In the genomic region with DNA sequence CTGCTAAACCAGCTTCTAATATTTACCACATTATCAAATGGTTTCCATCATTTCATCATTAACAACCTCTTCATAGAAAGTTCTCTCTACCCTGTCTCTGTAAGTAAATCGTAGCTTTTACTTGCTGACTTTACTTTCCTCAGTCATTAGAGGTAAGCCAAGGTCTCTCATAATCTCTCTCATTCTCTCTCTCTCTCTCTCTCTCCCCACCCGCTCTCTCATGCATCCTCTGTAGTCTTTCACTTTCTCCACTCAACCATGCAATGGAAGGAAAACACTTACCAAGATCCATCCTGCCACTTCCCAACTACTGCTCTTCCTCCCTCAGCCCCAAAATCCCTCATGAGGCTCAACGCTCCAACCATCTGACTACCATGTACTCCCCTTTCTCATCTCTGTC, we compare ENCODE assay signal across 24 cellular contexts. TPM values are rescaled to one million over a fixed set of nuclear protein-coding genes. Genes with fewer than 3 reads are reported as not detected.
"Had no signal": no experiment of that assay in that cellular context is flagged by ENCODE, and none has a peak within 500 bp of the region (broad histone marks: within the 10 kb centered on the region; RNA-seq: fewer than 3 reads in every experiment).

No MANE protein-coding gene starts in this region.

- DNase-seq: activated CD4-positive, alpha-beta memory T cell treated with anti-CD3 and anti-CD28 coated beads, Interleukin-2, amount 10 ng/mL, durations not matched to agents 7 days and 5 days; activated CD4-positive, alpha-beta T cell treated with anti-CD3 and anti-CD28 coated beads for 36 hours; activated CD4-positive, alpha-beta T cell treated with anti-CD3 and anti-CD28 coated beads, Interleukin-2, amount 50 U/mL, for 1 hour; activated gamma-delta T cell; activated naive CD4-positive, alpha-beta T cell treated with anti-CD3 and anti-CD28 coated beads for 36 hours; activated naive CD8-positive, alpha-beta T cell treated with anti-CD3 and anti-CD28 coated beads for 36 hours; activated T-cell treated with anti-CD3 and anti-CD28 coated beads for 4 hours; activated T-cell treated with anti-CD3 and anti-CD28 coated beads, Interleukin-2, amount 50 U/mL, for 48 hours; anterior cingulate cortex; caudate nucleus; NCI-H1092; NCI-H2029 treated with DMSO at 0.1 percent for 48 hours; NCI-H446; NCI-H526; NCI-H82; T-cell; WERI-Rb-1 had no signal

RNA-seq across cellular contexts. Expression of a gene that starts 43.4 kb away (rescaled TPM):
- total RNA-seq: activated CD4-positive, alpha-beta memory T cell treated with anti-CD3 and anti-CD28 coated beads, Interleukin-2, amount 10 ng/mL, durations not matched to agents 7 days and 5 days; activated CD4-positive, alpha-beta T cell treated with anti-CD3 and anti-CD28 coated beads for 36 hours; activated CD8-positive, alpha-beta memory T cell treated with anti-CD3 and anti-CD28 coated beads for 36 hours; activated naive CD4-positive, alpha-beta T cell treated with anti-CD3 and anti-CD28 coated beads for 36 hours; activated naive CD8-positive, alpha-beta T cell treated with anti-CD3 and anti-CD28 coated beads for 36 hours; activated T-helper 17 cell treated with anti-CD3 and anti-CD28 coated beads, Interleukin-2, amount 50 U/mL, for 72 hours; breast epithelium; MCF 10A; OCI-LY7; RPMI7951; T-helper 2 cell treated with Interferon-gamma antibody and Interleukin-4, amounts not matched to agents 100 ng/mL and 5 ng/mL, for 36 hours had no signal
